Comparison of ENCODE assay signal across 9 cellular contexts in genomic region chr3:111715911-111716523, GRCh38. TPM values are rescaled to one million over a fixed set of nuclear protein-coding genes. Genes with fewer than 3 reads are reported as not detected.
DNase-seq lines count a peak whose midpoint lies in the region; ATAC-seq, FAIRE-seq and TF ChIP-seq lines count a peak whose summit lies in the region.
"Had no signal": no experiment of that assay in that cellular context is flagged by ENCODE, and none has a peak within 500 bp of the region (broad histone marks: within the 10 kb centered on the region; RNA-seq: fewer than 3 reads in every experiment).

No MANE protein-coding gene starts in this region.

- peaks cover 1% of the 10 kb centered on the region for H3K4me1 Mint-ChIP-seq in activated T-helper 2 cell treated with anti-CD3 and anti-CD28 coated beads, Interferon-gamma antibody, Interleukin-2, Interleukin-4, amounts not matched to agents 10 μg/mL and 5 μg/mL and 100 μg/mL, durations not matched to agents 14 hours and 24 hours and 36 hours (ENCODE audit: low read depth)

- no peak overlapping the region for H3K4me2 ChIP-seq in GM12878 (ENCODE audit: control insufficient read depth, insufficient read depth)

- TF ChIP-seq EP300 in GM12878 (IDR thresholded peaks at IDR 0.05; ENCODE audit: borderline replicate concordance in 1 of 2, control insufficient read depth in 1 of 2, low read depth in 2 of 2, low read length in 2 of 2): no peak

- POLR2A ChIA-PET in Panc1 (lab: Charles Lee) (no interaction called here), GM12878 (lab: Charles Lee) (interaction anchor here (0.9 to 1.5 kb wide), 3 partner anchors 44 to 255 kb away, joined by 3 to 5 read pairs (median 3); no protein-coding TSS in a partner anchor)

- H3K27me3 ChIP-seq in Panc1 (ENCODE audit: control insufficient read depth, insufficient read depth, low read length) (peaks cover 2% of the 10 kb centered on the region; the same call in 1 of the 2 replicates), GM12878 (replicated peaks in 1 of 2; ENCODE audit: control insufficient read depth in 2 of 2, insufficient read depth in 2 of 2, low read length in 1 of 2) (no peaks in the 10 kb centered on the region), liver (ENCODE audit: control insufficient read depth in 4 of 4, insufficient read depth in 4 of 4, low read length in 3 of 4) (no peaks in the 10 kb centered on the region)

- H3K9me3 ChIP-seq in Panc1 (ENCODE audit: control insufficient read depth, insufficient read depth, low read depth, low read length) (no peaks in the 10 kb centered on the region), GM12878 (replicated peaks; ENCODE audit: control insufficient read depth, insufficient read depth, low read length) (no peaks in the 10 kb centered on the region), liver (ENCODE audit: control insufficient read depth in 4 of 4, low read length in 3 of 4) (no peaks in the 10 kb centered on the region)

- intact Hi-C loops in Panc1 (cut with micrococcal nuclease; ENCODE audit: unreplicated experiment): loop anchor here (1.0 to 2.0 kb wide), 3 partner anchors 47 to 297 kb away; no protein-coding TSS in a partner anchor
- intact Hi-C loops in GM12878 (cut with micrococcal nuclease; ENCODE audit: unreplicated experiment): loop anchor here (1.0 to 10.0 kb wide), 3 partner anchors 47 to 329 kb away; no protein-coding TSS in a partner anchor
- intact Hi-C loops in activated T-helper 2 cell treated with anti-CD3 and anti-CD28 coated beads, Interferon-gamma antibody, Interleukin-2, Interleukin-4, amounts not matched to agents 10 μg/mL and 5 μg/mL and 100 μg/mL, durations not matched to agents 14 hours and 24 hours and 36 hours (cut with micrococcal nuclease): loop anchor here (5.0 kb wide), 1 partner anchor 326 kb away; no protein-coding TSS in a partner anchor

- H3K36me3 ChIP-seq in Panc1 (ENCODE audit: control insufficient read depth, insufficient read depth, low read length) (no peaks in the 10 kb centered on the region), GM12878 (ENCODE audit: control insufficient read depth in 2 of 2, insufficient read depth in 2 of 2, low read length in 1 of 2) (no peaks in the 10 kb centered on the region), liver (ENCODE audit: control insufficient read depth in 4 of 4, insufficient read depth in 3 of 4, low read depth in 1 of 4, low read length in 3 of 4) (no peaks in the 10 kb centered on the region)

- TF ChIP-seq RAD21 in GM12878 (IDR thresholded peaks at IDR 0.05; ENCODE audit: insufficient read depth, low read depth, low read length) (peak; percentile 43), liver (IDR thresholded peaks at IDR 0.05) (peak; percentile 60 to 76)

- H3K4me1 ChIP-seq in Panc1 (ENCODE audit: control insufficient read depth, insufficient read depth, low read length) (no peaks in the 10 kb centered on the region), GM12878 (ENCODE audit: control insufficient read depth, insufficient read depth, low read length) (no peaks in the 10 kb centered on the region), liver (ENCODE audit: control insufficient read depth in 4 of 4, insufficient read depth in 4 of 4, low read length in 3 of 4) (peaks cover 2 to 8% (median 4%) of the 10 kb centered on the region in 4 donors)

- no peaks in the 10 kb centered on the region for H3K79me2 ChIP-seq in GM12878 (ENCODE audit: control insufficient read depth, insufficient read depth, low read length)

- H2AFZ ChIP-seq in GM12878 (ENCODE audit: control insufficient read depth, low read depth, low read length): no peak overlapping the region

- H3K4me3 ChIP-seq in Panc1 (ENCODE audit: low read depth in 2 of 2, low read length in 2 of 2): no peak overlapping the region
- no peak overlapping the region for H3K4me3 ChIP-seq in GM12878
- H3K4me3 ChIP-seq in liver (ENCODE audit: low read depth in 1 of 3, low read length in 3 of 3): no peak overlapping the region

- TF ChIP-seq POLR2A in GM12878 (IDR thresholded peaks at IDR 0.05; ENCODE audit: low read depth, low read length): no peak

- SMC1A ChIA-PET in GM12878 (lab: Charles Lee; ENCODE audit: uncharacterized antibody, unreplicated experiment): interaction anchor here (0.5 to 13.6 kb wide), 35 partner anchors 8 to 330 kb away, joined by 3 to 424 read pairs (median 4); partner anchors contain the start of genes ABHD10, PHLDB2 and TAGLN3

- ATAC-seq in GM18867 (IDR thresholded peaks at IDR 0.05; ENCODE audit: unreplicated experiment) (peak; percentile 53), Panc1 (peak; percentile 71), GM12878 (peak; percentile 37; the same call in 2 of the 3 replicates), HG03378 (IDR thresholded peaks at IDR 0.05; ENCODE audit: unreplicated experiment) (no peak), GM18907 (IDR thresholded peaks at IDR 0.05; ENCODE audit: unreplicated experiment) (no peak)

- H3K9ac ChIP-seq in GM12878 (ENCODE audit: control insufficient read depth, insufficient read depth, low read length) (no peak overlapping the region), liver (ENCODE audit: low read depth in 1 of 2, low read length in 2 of 2) (no peak overlapping the region)

- H4K20me1 ChIP-seq in GM12878 (ENCODE audit: control insufficient read depth, insufficient read depth): no peaks in the 10 kb centered on the region

- peaks cover 16% of the 10 kb centered on the region for H3K36me3 Mint-ChIP-seq in activated T-helper 2 cell treated with anti-CD3 and anti-CD28 coated beads, Interferon-gamma antibody, Interleukin-2, Interleukin-4, amounts not matched to agents 10 μg/mL and 5 μg/mL and 100 μg/mL, durations not matched to agents 14 hours and 24 hours and 36 hours (ENCODE audit: low read depth)
- H3K36me3 Mint-ChIP-seq: IgD-negative memory B cell had no signal

- H3K27ac ChIP-seq in Panc1 (ENCODE audit: low read length) (no peak overlapping the region), GM12878 (ENCODE audit: control insufficient read depth, insufficient read depth) (no peak overlapping the region), liver (ENCODE audit: low read depth in 1 of 2, low read length in 2 of 2) (no peak overlapping the region)

- H3K27ac Mint-ChIP-seq in activated T-helper 2 cell treated with anti-CD3 and anti-CD28 coated beads, Interferon-gamma antibody, Interleukin-2, Interleukin-4, amounts not matched to agents 10 μg/mL and 5 μg/mL and 100 μg/mL, durations not matched to agents 14 hours and 24 hours and 36 hours: no peak overlapping the region
- H3K27ac Mint-ChIP-seq: IgD-negative memory B cell had no signal

- 46% methylated on average over 7 of the region's 7 CpGs for WGBS in GM12878 (ENCODE audit: insufficient coverage, insufficient replicate concordance, low lambda C conversion rate, missing lambda C conversion rate)
- 72% methylated on average over 7 of the region's 7 CpGs for WGBS in liver

- peak; percentile 84 for TF ChIP-seq CTCF in Panc1 (IDR thresholded peaks at IDR 0.05)
- peak; percentile 36 to 60 (median 55) for TF ChIP-seq CTCF in GM12878 (IDR thresholded peaks at IDR 0.05 in 2 of 3, conservative IDR thresholded peaks at IDR 0.05 in 1 of 3; ENCODE audit: control insufficient read depth in 2 of 3, extremely low read depth in 1 of 3, insufficient read depth in 1 of 3, low read depth in 3 of 3, low read length in 3 of 3)
- TF ChIP-seq CTCF in liver (IDR thresholded peaks at IDR 0.05; ENCODE audit: low read depth, low read length, missing input control): peak; percentile 50

- H3K27me3 Mint-ChIP-seq in activated T-helper 2 cell treated with anti-CD3 and anti-CD28 coated beads, Interferon-gamma antibody, Interleukin-2, Interleukin-4, amounts not matched to agents 10 μg/mL and 5 μg/mL and 100 μg/mL, durations not matched to agents 14 hours and 24 hours and 36 hours (ENCODE audit: low read depth): no peaks in the 10 kb centered on the region
- H3K27me3 Mint-ChIP-seq: IgD-negative memory B cell had no signal

- peak; percentile 20 for DNase-seq in CD1c-positive myeloid dendritic cell (ENCODE audit: extremely low spot score)
- DNase-seq in Panc1 (ENCODE audit: low read depth, low spot score): no peak
- DNase-seq in GM12878 (ENCODE audit: low read depth, low spot score): no peak
- no peak for DNase-seq in activated T-helper 2 cell treated with anti-CD3 and anti-CD28 coated beads, Interferon-gamma antibody, Interleukin-2, Interleukin-4, amounts not matched to agents 10 μg/mL and 5 μg/mL and 100 μg/mL, durations not matched to agents 14 hours and 24 hours and 36 hours (ENCODE audit: low spot score)

- RAD21 ChIA-PET in GM12878 (lab: Charles Lee; ENCODE audit: unreplicated experiment): interaction anchor here (0.7 to 9.1 kb wide), 24 partner anchors 8 to 298 kb away, joined by 3 to 177 read pairs (median 6); partner anchors contain the start of gene PHLDB2

- H3K4me3 Mint-ChIP-seq in activated T-helper 2 cell treated with anti-CD3 and anti-CD28 coated beads, Interferon-gamma antibody, Interleukin-2, Interleukin-4, amounts not matched to agents 10 μg/mL and 5 μg/mL and 100 μg/mL, durations not matched to agents 14 hours and 24 hours and 36 hours (ENCODE audit: low read depth): no peak overlapping the region
- H3K4me3 Mint-ChIP-seq: IgD-negative memory B cell had no signal

- in situ Hi-C loops in Panc1 (cut with HindIII; ENCODE audit: low pct_unique_long_range_greater_than_20kb, low sequenced_read_pairs): no loop called here
- in situ Hi-C loops in GM12878 (cut with MboI): loop anchor here (5.0 kb wide), 1 partner anchor 256 kb away; no protein-coding TSS in a partner anchor

- CTCF ChIA-PET in Panc1 (lab: Charles Lee): interaction anchor here (0.8 to 2.1 kb wide), 7 partner anchors 22 to 297 kb away, joined by 5 to 12 read pairs (median 8); partner anchors contain the start of gene PHLDB2
- CTCF ChIA-PET in GM12878 (lab: Yijun Ruan, JAX): interaction anchor here (0.6 to 10.0 kb wide), 65 partner anchors 9 to 384 kb away, joined by 3 to 380 read pairs (median 4); partner anchors contain the start of genes ABHD10 and PHLDB2

- no peaks in the 10 kb centered on the region for H3K9me3 Mint-ChIP-seq in activated T-helper 2 cell treated with anti-CD3 and anti-CD28 coated beads, Interferon-gamma antibody, Interleukin-2, Interleukin-4, amounts not matched to agents 10 μg/mL and 5 μg/mL and 100 μg/mL, durations not matched to agents 14 hours and 24 hours and 36 hours
- H3K9me3 Mint-ChIP-seq: IgD-negative memory B cell had no signal

- no peak for FAIRE-seq in GM12878 (lab: Jason Lieb, UNC)

- BruUV-seq in Panc1 (replicated peaks; lab: Mats Ljungman, UMichigan) (no TSS peak), GM12878 (replicated peaks; lab: Mats Ljungman, UMichigan) (no TSS peak)

RNA-seq across cellular contexts. Expression of gene PLCXD2, which starts 41.5 kb away (rescaled TPM):
- total RNA-seq in Panc1 (2021; ENCODE audit: unreplicated experiment) (0.44 TPM), GM12878 (2014; rRNA removed) (1.3 and 1.4 TPM in 2 replicates), GM12878 (2014; rRNA removed; fragmentation: Illumina TruSeq; extraction: Trizol) (1.2 and 1.4 TPM in 2 replicates), GM12878 (2021) (1.1 and 1.8 TPM in 2 replicates), liver (10 to 100 TPM in 1 of 2 donors, 1 to 10 TPM in 1; 9.9 to 17.3 TPM)
- polyA plus RNA-seq in Panc1 (2012; ENCODE audit: insufficient read length): 0.15 TPM
- 1.5 and 1.6 TPM in 2 replicates for total RNA-seq in GM12878 (2013; cell fraction: nucleolus; rRNA removed)
- polyA plus RNA-seq in GM12878 (2011; ENCODE audit: low read depth): 0.28 TPM
- polyA plus RNA-seq in GM12878 (2011; rRNA removed) (2.7 and 3.0 TPM in 2 replicates), GM12878 (2014; fragmentation: Illumina TruSeq; extraction: Trizol) (0.87 and 1.00 TPM in 2 replicates), GM12878 (2014; fragmentation: Nextera tagmentation; extraction: Ambion mirVana) (under 1 TPM; 0.26 to 0.31 TPM), GM12878 (2014; rRNA removed) (0.58 TPM in 2 replicates), GM12878 (2016; fragmentation: Nextera tagmentation; extraction: Ambion mirVana) (under 1 TPM; 0.48 to 0.72 TPM), liver (10 to 100 TPM; 17.4 to 38.6 TPM)
- polyA plus RNA-seq in GM12878 (2011; cell fraction: cytosol; rRNA removed): 1.1 TPM in 2 replicates
- 5.4 and 5.9 TPM in 2 replicates for polyA plus RNA-seq in GM12878 (2011; cell fraction: nucleus; rRNA removed)
- 0.24 and 0.31 TPM in 2 replicates for polyA plus RNA-seq in GM12878 (2012)
- polyA minus RNA-seq in GM12878 (2011; rRNA and poly(A)+ RNA removed): 4.5 and 6.5 TPM in 2 replicates
- 1.1 and 1.5 TPM in 2 replicates for polyA minus RNA-seq in GM12878 (2011; cell fraction: cytosol; rRNA and poly(A)+ RNA removed)
- 4.7 and 11.0 TPM in 2 replicates for polyA minus RNA-seq in GM12878 (2011; cell fraction: nucleus; rRNA and poly(A)+ RNA removed)
- total RNA-seq in activated T-helper 2 cell treated with anti-CD3 and anti-CD28 coated beads, Interferon-gamma antibody, Interleukin-2, Interleukin-4, amounts not matched to agents 10 μg/mL and 5 μg/mL and 100 μg/mL, durations not matched to agents 14 hours and 24 hours and 36 hours: 6.3 and 6.4 TPM in 2 replicates

Comparison
In these comparisons a context has a peak if more than half of its experiments do, and no peak if none do; other contexts are left out.
1. ATAC-seq: peak in GM18867 (single experiment), Panc1 (single experiment) and GM12878 (single experiment); none in HG03378 (single experiment) and GM18907 (single experiment).
2. Peak in every context shown above with its lines, with median percentiles within 50 percentile points of each other: CTCF ChIP-seq.